Comparison of ENCODE assay signal across 19 cellular contexts in the genomic region with DNA sequence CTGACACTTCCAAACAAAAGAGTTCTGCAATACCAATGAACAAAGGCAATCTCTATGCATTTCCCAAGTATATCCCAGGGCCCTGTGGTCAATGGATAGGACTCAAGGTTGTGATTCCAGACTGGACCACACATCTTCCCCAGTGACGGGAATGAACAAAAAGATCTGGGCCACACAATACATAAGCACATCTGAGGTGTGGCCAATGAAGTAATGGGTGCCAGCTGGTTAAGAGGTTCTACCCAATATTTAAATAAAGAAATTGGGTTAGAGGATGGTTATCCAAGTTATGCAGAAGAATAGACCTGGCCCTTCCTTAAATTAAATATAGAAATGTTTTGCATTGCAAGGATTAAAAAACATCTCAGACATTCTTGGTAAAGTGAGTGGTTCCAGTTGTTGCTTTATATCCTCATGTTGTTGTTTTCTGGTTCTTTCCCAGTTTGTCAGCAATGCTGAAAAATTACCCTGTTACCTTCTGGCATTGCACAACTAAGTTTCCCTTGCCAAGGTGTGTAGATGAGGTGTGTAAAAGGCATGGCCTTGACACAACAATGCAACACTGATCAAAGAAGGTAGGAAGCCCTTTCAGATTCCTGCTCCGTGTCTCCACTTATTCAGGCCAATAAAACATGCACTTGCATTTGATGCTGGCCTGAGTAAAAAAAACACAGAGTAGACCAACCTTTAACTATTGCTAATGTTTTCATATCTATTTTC.
"Had no signal": no experiment of that assay in that cellular context is flagged by ENCODE, and none has a peak within 500 bp of the region (broad histone marks: within the 10 kb centered on the region; RNA-seq: fewer than 3 reads in every experiment).

No MANE protein-coding gene starts in this region.

- H3K27ac Mint-ChIP-seq: immature natural killer cell; naive thymus-derived CD4-positive, alpha-beta T cell; type B pancreatic cell had no signal

- H3K36me3 Mint-ChIP-seq: immature natural killer cell; naive thymus-derived CD4-positive, alpha-beta T cell had no signal

- H3K9me3 Mint-ChIP-seq: nephron progenitor cell, type B pancreatic cell had no signal

- H3K9me3 ChIP-seq: gastrocnemius medialis, left ventricle myocardium inferior, lower lobe of right lung, psoas muscle, sigmoid colon, suprapubic skin, thyroid gland had no signal

- H3K4me1 Mint-ChIP-seq: immature natural killer cell; naive thymus-derived CD4-positive, alpha-beta T cell had no signal

- H3K27ac ChIP-seq: coronary artery, gastrocnemius medialis, left ventricle myocardium inferior, lower lobe of right lung, psoas muscle, suprapubic skin, thyroid gland had no signal

- DNase-seq: effector CD4-positive, alpha-beta T cell; gastrocnemius medialis; immature natural killer cell; left ventricle myocardium inferior; lower lobe of right lung; mesenchymal stem cell; midbrain; naive thymus-derived CD4-positive, alpha-beta T cell; nephron progenitor cell; psoas muscle; sigmoid colon; small intestine; stimulated activated CD4-positive, alpha-beta T cell treated with anti-CD3 and anti-CD28 coated beads, Interleukin-2, amount 100 ng/mL, for 48 hours; stimulated activated naive CD8-positive, alpha-beta T cell treated with anti-CD3 and anti-CD28 coated beads, Interleukin-15, Interleukin-2, amounts not matched to agents 100 U/mL and 50 U/mL, for 24 hours; thyroid gland had no signal

- H3K36me3 ChIP-seq: gastrocnemius medialis, left ventricle myocardium inferior, thyroid gland had no signal

- ATAC-seq: esophagus mucosa; gastrocnemius medialis; lower lobe of right lung; naive thymus-derived CD4-positive, alpha-beta T cell; psoas muscle; stimulated activated naive CD8-positive, alpha-beta T cell treated with anti-CD3 and anti-CD28 coated beads, Interleukin-15, Interleukin-2, amounts not matched to agents 100 U/mL and 50 U/mL, for 24 hours had no signal

- H3K4me3 ChIP-seq: coronary artery, gastrocnemius medialis, left ventricle myocardium inferior, lower lobe of right lung, psoas muscle, sigmoid colon, suprapubic skin, thyroid gland had no signal

- H3K27me3 ChIP-seq: gastrocnemius medialis, sigmoid colon, suprapubic skin, thyroid gland had no signal

- H3K4me3 Mint-ChIP-seq: immature natural killer cell; naive thymus-derived CD4-positive, alpha-beta T cell; nephron progenitor cell; type B pancreatic cell had no signal

- H3K4me1 ChIP-seq: gastrocnemius medialis, psoas muscle had no signal
